8 cellular contexts compared by ENCODE assay signal in genomic region chr4:120922390-120923200, GRCh38. TPM values are rescaled to one million over a fixed set of nuclear protein-coding genes. Genes with fewer than 3 reads are reported as not detected.
DNase-seq lines count a peak whose midpoint lies in the region; ATAC-seq and TF ChIP-seq lines count a peak whose summit lies in the region.

Gene PRDM5 (minus strand): TSS chr4:120922726. CDS start chr4:120922608, 118 bp downstream.

- CTCF ChIA-PET in activated CD4-positive, alpha-beta T cell treated with anti-CD3 and anti-CD28 coated beads, Interleukin-2, amount 10 ng/mL, durations not matched to agents 7 days and 5 days (lab: Charles Lee): no interaction called here

- peaks cover 15% of the 10 kb centered on the region for H3K4me1 ChIP-seq in ectodermal cell (ENCODE audit: control insufficient read depth, insufficient read depth, low read length)
- peaks cover 8 to 50% of the 10 kb centered on the region in 2 donors for H3K4me1 ChIP-seq in left lung

- no peaks in the 10 kb centered on the region for H3K36me3 ChIP-seq in ectodermal cell (ENCODE audit: control insufficient read depth, insufficient read depth, low read length)
- no peaks in the 10 kb centered on the region for H3K36me3 ChIP-seq in left lung

- WGBS in ectodermal cell, 2 experiments: 0% methylated on average over 85 of the region's 85 CpGs

- intact Hi-C loops in left lung (cut with DNase I): loop anchor here in 1 of 2 donors (10.0 kb wide), 1 partner anchor 198 kb away; no protein-coding TSS in a partner anchor

- H3K9me3 ChIP-seq in ectodermal cell (ENCODE audit: control insufficient read depth, low read length) (no peaks in the 10 kb centered on the region), left lung (no peaks in the 10 kb centered on the region)

- peak in 11 of 14 donors; percentile 21 to 83 (median 41) for DNase-seq in C1 segment of cervical spinal cord (lab: John Stamatoyannopoulos, UW)
- peak; percentile 35 for DNase-seq in HPDE6-E6E7 (ENCODE audit: extremely low spot score)
- peak; percentile 18 for DNase-seq in activated CD4-positive, alpha-beta T cell treated with anti-CD3 and anti-CD28 coated beads, Interleukin-2, amount 10 ng/mL, durations not matched to agents 7 days and 5 days
- peak; percentile 58 to 87 for DNase-seq in left lung
- peak; percentile 0 to 6 for DNase-seq in stimulated activated CD4-positive, alpha-beta T cell treated with anti-CD3 and anti-CD28 coated beads, Interleukin-15, amount 100 ng/mL, for 48 hours (ENCODE audit: low read depth in 2 of 2)

- H3K4me3 Mint-ChIP-seq in activated CD4-positive, alpha-beta T cell treated with anti-CD3 and anti-CD28 coated beads, Interleukin-2, amount 10 ng/mL, durations not matched to agents 7 days and 5 days: peak within 1 kb of the TSS; percentile 77

- no peak within 1 kb of the TSS for H3K27ac Mint-ChIP-seq in activated CD4-positive, alpha-beta T cell treated with anti-CD3 and anti-CD28 coated beads, Interleukin-2, amount 10 ng/mL, durations not matched to agents 7 days and 5 days

- POLR2A ChIA-PET in activated CD4-positive, alpha-beta T cell treated with anti-CD3 and anti-CD28 coated beads, Interleukin-2, amount 10 ng/mL, durations not matched to agents 7 days and 5 days (lab: Charles Lee): interaction anchor here (0.7 kb wide), 1 partner anchor 210 kb away, joined by 4 read pairs; no protein-coding TSS in a partner anchor

- no peaks in the 10 kb centered on the region for H3K9me3 Mint-ChIP-seq in activated CD4-positive, alpha-beta T cell treated with anti-CD3 and anti-CD28 coated beads, Interleukin-2, amount 10 ng/mL, durations not matched to agents 7 days and 5 days

- H3K4me3 ChIP-seq in ectodermal cell (ENCODE audit: insufficient read depth, low read depth, low read length) (peak within 1 kb of the TSS; percentile 68), left lung (peak within 1 kb of the TSS; percentile 64 to 66)

- ATAC-seq in left lung: peak; percentile 73
- ATAC-seq in HG03439 (IDR thresholded peaks at IDR 0.05; ENCODE audit: unreplicated experiment): no peak
- ATAC-seq in HG03108 (IDR thresholded peaks at IDR 0.05; ENCODE audit: unreplicated experiment): no peak

- H3K27me3 Mint-ChIP-seq in activated CD4-positive, alpha-beta T cell treated with anti-CD3 and anti-CD28 coated beads, Interleukin-2, amount 10 ng/mL, durations not matched to agents 7 days and 5 days: peaks cover 51% of the 10 kb centered on the region

- H3K4me1 Mint-ChIP-seq in activated CD4-positive, alpha-beta T cell treated with anti-CD3 and anti-CD28 coated beads, Interleukin-2, amount 10 ng/mL, durations not matched to agents 7 days and 5 days: peaks cover 12% of the 10 kb centered on the region

- H3K27ac ChIP-seq in ectodermal cell (ENCODE audit: insufficient read depth, low read depth, low read length, poor library complexity, severe bottlenecking) (peak within 1 kb of the TSS; percentile 70), left lung (peak within 1 kb of the TSS; percentile 93 to 94)

- H3K27me3 ChIP-seq in ectodermal cell (ENCODE audit: control insufficient read depth, insufficient read depth, low read length, poor library complexity, severe bottlenecking) (no peaks in the 10 kb centered on the region), left lung (peaks cover 0 to 38% of the 10 kb centered on the region in 2 donors)

- H3K36me3 Mint-ChIP-seq in activated CD4-positive, alpha-beta T cell treated with anti-CD3 and anti-CD28 coated beads, Interleukin-2, amount 10 ng/mL, durations not matched to agents 7 days and 5 days (ENCODE audit: low read depth): peaks cover 4% of the 10 kb centered on the region

- TF ChIP-seq CTCF in left lung (IDR thresholded peaks at IDR 0.05): no peak

RNA-seq across cellular contexts. Expression of gene PRDM5, which starts in this region (rescaled TPM):
- not detected for total RNA-seq in activated CD4-positive, alpha-beta T cell treated with anti-CD3 and anti-CD28 coated beads, Interleukin-2, amount 10 ng/mL, durations not matched to agents 7 days and 5 days
- 15.3 TPM for polyA plus RNA-seq in ectodermal cell (2013, experiment 1 of 4)
- polyA plus RNA-seq in ectodermal cell (2013, experiment 2 of 4): 15.5 TPM
- 13.2 TPM for polyA plus RNA-seq in ectodermal cell (2013, experiment 3 of 4)
- 14.8 TPM for polyA plus RNA-seq in ectodermal cell (2013, experiment 4 of 4)
- 10 to 100 TPM; 12.1 to 13.8 TPM for total RNA-seq in left lung

Comparison
In these comparisons a context has a peak if more than half of its experiments do, and no peak if none do; other contexts are left out.
1. RNA of gene PRDM5 (total RNA-seq): 12.1 to 13.8 TPM in left lung; not detected in activated CD4-positive, alpha-beta T cell treated with anti-CD3 and anti-CD28 coated beads, Interleukin-2, amount 10 ng/mL, durations not matched to agents 7 days and 5 days; every median in the first group is over 10 times any median in the second.
2. Peak in DNase-seq in activated CD4-positive, alpha-beta T cell treated with anti-CD3 and anti-CD28 coated beads, Interleukin-2, amount 10 ng/mL, durations not matched to agents 7 days and 5 days; RNA of the gene not detected or under 1 TPM.
3. DNase-seq: peak in every context shown above with its lines; median percentile 72 in left lung; 41 in C1 segment of cervical spinal cord; 35 in HPDE6-E6E7; 18 in activated CD4-positive, alpha-beta T cell treated with anti-CD3 and anti-CD28 coated beads, Interleukin-2, amount 10 ng/mL, durations not matched to agents 7 days and 5 days; 3 in stimulated activated CD4-positive, alpha-beta T cell treated with anti-CD3 and anti-CD28 coated beads, Interleukin-15, amount 100 ng/mL, for 48 hours.